In the genomic region with DNA sequence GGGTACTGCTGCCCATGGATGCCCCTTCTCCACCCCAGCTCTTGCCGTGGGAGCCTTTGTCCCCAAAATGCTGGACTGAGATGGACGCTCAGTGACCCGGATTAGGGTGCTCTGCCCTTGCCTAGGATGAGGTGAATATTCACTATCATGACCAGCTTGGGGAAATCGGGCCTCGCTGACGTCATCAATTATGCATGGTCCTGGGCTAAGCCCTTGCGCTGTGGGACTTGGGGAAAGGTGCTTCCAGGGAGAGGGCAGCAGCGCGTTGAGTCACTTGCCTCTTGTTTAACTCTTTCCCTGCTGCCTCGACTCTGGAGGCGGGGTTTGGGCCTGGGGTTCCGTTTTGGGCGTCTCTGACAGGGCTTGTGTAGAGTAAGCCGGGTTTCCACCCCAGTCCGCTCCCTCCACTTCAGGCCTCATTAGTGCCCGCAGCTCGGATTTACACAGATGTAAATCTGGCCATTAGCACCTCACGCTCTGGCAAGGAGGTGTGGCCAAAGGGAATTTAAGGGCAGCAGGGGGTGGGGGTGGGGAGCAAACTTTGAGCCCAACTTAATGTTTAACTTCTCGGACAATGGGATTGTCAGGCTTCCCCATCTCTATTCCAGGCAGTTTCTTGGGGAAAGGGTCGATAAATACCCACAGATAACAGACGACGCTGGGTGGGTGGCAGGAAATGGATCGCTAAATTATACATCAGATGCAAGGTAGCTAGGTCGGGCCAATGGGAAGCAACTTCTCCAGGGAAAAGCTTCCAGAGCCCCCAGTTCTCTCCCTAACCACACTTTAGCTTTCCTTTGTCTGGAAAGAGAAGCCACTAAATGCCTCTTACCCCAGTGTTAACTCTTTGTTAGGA, we compare ENCODE assay signal across 1 cellular context.
TF ChIP-seq lines count a peak whose summit lies in the region.

No MANE protein-coding gene starts in this region.

TF ChIP-seq in HepG2, 621 proteins besides CTCF, POLR2A, EP300 and RAD21 (continued from another document and continues in another):
- 0 out of 2 replicates have a peak, but pooled peaks have one; percentile 29 for TF ChIP-seq ZNF878 (CRISPR knock-in tag; IDR thresholded peaks at IDR 0.05)
- no peak for TF ChIP-seq ZNF558 (CRISPR knock-in tag; IDR thresholded peaks at IDR 0.05; ENCODE audit: borderline replicate concordance)
- no peak for TF ChIP-seq ZNF256 (CRISPR knock-in tag; conservative IDR thresholded peaks at IDR 0.05)
- TF ChIP-seq, protein P1, sequence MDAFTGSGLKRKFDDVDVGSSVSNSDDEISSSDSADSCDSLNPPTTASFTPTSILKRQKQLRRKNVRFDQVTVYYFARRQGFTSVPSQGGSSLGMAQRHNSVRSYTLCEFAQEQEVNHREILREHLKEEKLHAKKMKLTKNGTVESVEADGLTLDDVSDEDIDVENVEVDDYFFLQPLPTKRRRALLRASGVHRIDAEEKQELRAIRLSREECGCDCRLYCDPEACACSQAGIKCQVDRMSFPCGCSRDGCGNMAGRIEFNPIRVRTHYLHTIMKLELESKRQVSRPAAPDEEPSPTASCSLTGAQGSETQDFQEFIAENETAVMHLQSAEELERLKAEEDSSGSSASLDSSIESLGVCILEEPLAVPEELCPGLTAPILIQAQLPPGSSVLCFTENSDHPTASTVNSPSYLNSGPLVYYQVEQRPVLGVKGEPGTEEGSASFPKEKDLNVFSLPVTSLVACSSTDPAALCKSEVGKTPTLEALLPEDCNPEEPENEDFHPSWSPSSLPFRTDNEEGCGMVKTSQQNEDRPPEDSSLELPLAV (CRISPR knock-in tag; conservative IDR thresholded peaks at IDR 0.05; ENCODE audit: low read depth): no peak
- TF ChIP-seq ZNF431 (CRISPR knock-in tag; IDR thresholded peaks at IDR 0.05; ENCODE audit: borderline replicate concordance, low read depth): no peak
- peak; percentile 71; the same call in 1 of the 2 replicates for TF ChIP-seq ESRRA (CRISPR knock-in tag; IDR thresholded peaks at IDR 0.05; ENCODE audit: low read depth)
- no peak; the same call in 1 of the 2 replicates for TF ChIP-seq NCOA2 (CRISPR knock-in tag; IDR thresholded peaks at IDR 0.05)
- TF ChIP-seq ZNF331 (CRISPR knock-in tag; IDR thresholded peaks at IDR 0.05): no peak
- TF ChIP-seq NONO (IDR thresholded peaks at IDR 0.05): no peak
- peak; percentile 59 for TF ChIP-seq NONO (CRISPR knock-in tag; conservative IDR thresholded peaks at IDR 0.05)
- TF ChIP-seq ZNF562 (CRISPR knock-in tag; IDR thresholded peaks at IDR 0.05; ENCODE audit: borderline replicate concordance): no peak
- 0 out of 2 replicates have a peak, but pooled peaks have one; percentile 25 for TF ChIP-seq ZIK1 (CRISPR knock-in tag; IDR thresholded peaks at IDR 0.05; ENCODE audit: borderline replicate concordance, low read depth)
- peak; percentile 76; the same call in 1 of the 2 replicates for TF ChIP-seq ZBTB21 (CRISPR knock-in tag; IDR thresholded peaks at IDR 0.05)
- TF ChIP-seq TOE1 (CRISPR knock-in tag; IDR thresholded peaks at IDR 0.05): no peak
- TF ChIP-seq, protein P2, sequence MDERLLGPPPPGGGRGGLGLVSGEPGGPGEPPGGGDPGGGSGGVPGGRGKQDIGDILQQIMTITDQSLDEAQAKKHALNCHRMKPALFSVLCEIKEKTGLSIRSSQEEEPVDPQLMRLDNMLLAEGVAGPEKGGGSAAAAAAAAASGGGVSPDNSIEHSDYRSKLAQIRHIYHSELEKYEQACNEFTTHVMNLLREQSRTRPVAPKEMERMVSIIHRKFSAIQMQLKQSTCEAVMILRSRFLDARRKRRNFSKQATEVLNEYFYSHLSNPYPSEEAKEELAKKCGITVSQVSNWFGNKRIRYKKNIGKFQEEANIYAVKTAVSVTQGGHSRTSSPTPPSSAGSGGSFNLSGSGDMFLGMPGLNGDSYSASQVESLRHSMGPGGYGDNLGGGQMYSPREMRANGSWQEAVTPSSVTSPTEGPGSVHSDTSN (CRISPR knock-in tag; IDR thresholded peaks at IDR 0.05): no peak
- TF ChIP-seq SNAPC2 (CRISPR knock-in tag; IDR thresholded peaks at IDR 0.05): 0 out of 2 replicates have a peak, but pooled peaks have one; percentile 46
- TF ChIP-seq ZNF605 (CRISPR knock-in tag; IDR thresholded peaks at IDR 0.05): no peak
- peak; percentile 77; the same call in 1 of the 2 replicates for TF ChIP-seq ZSCAN25 (CRISPR knock-in tag; IDR thresholded peaks at IDR 0.05)
- TF ChIP-seq, protein P3, sequence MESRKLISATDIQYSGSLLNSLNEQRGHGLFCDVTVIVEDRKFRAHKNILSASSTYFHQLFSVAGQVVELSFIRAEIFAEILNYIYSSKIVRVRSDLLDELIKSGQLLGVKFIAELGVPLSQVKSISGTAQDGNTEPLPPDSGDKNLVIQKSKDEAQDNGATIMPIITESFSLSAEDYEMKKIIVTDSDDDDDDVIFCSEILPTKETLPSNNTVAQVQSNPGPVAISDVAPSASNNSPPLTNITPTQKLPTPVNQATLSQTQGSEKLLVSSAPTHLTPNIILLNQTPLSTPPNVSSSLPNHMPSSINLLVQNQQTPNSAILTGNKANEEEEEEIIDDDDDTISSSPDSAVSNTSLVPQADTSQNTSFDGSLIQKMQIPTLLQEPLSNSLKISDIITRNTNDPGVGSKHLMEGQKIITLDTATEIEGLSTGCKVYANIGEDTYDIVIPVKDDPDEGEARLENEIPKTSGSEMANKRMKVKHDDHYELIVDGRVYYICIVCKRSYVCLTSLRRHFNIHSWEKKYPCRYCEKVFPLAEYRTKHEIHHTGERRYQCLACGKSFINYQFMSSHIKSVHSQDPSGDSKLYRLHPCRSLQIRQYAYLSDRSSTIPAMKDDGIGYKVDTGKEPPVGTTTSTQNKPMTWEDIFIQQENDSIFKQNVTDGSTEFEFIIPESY (CRISPR knock-in tag; IDR thresholded peaks at IDR 0.05): no peak
- no peak for TF ChIP-seq RBFOX2 (IDR thresholded peaks at IDR 0.05; ENCODE audit: low read depth, low read length)
- TF ChIP-seq, protein P4, sequence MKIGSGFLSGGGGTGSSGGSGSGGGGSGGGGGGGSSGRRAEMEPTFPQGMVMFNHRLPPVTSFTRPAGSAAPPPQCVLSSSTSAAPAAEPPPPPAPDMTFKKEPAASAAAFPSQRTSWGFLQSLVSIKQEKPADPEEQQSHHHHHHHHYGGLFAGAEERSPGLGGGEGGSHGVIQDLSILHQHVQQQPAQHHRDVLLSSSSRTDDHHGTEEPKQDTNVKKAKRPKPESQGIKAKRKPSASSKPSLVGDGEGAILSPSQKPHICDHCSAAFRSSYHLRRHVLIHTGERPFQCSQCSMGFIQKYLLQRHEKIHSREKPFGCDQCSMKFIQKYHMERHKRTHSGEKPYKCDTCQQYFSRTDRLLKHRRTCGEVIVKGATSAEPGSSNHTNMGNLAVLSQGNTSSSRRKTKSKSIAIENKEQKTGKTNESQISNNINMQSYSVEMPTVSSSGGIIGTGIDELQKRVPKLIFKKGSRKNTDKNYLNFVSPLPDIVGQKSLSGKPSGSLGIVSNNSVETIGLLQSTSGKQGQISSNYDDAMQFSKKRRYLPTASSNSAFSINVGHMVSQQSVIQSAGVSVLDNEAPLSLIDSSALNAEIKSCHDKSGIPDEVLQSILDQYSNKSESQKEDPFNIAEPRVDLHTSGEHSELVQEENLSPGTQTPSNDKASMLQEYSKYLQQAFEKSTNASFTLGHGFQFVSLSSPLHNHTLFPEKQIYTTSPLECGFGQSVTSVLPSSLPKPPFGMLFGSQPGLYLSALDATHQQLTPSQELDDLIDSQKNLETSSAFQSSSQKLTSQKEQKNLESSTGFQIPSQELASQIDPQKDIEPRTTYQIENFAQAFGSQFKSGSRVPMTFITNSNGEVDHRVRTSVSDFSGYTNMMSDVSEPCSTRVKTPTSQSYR (CRISPR knock-in tag; IDR thresholded peaks at IDR 0.05; ENCODE audit: borderline replicate concordance): peak; percentile 85
- TF ChIP-seq, protein P5, sequence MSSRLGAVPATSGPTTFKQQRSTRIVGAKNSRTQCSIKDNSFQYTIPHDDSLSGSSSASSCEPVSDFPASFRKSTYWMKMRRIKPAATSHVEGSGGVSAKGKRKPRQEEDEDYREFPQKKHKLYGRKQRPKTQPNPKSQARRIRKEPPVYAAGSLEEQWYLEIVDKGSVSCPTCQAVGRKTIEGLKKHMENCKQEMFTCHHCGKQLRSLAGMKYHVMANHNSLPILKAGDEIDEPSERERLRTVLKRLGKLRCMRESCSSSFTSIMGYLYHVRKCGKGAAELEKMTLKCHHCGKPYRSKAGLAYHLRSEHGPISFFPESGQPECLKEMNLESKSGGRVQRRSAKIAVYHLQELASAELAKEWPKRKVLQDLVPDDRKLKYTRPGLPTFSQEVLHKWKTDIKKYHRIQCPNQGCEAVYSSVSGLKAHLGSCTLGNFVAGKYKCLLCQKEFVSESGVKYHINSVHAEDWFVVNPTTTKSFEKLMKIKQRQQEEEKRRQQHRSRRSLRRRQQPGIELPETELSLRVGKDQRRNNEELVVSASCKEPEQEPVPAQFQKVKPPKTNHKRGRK (CRISPR knock-in tag; IDR thresholded peaks at IDR 0.05): no peak
- 0 out of 4 replicates have a peak, but pooled peaks of 1 of the 2 experiments have one; percentile 14 for TF ChIP-seq NR2F1 (CRISPR knock-in tag; IDR thresholded peaks at IDR 0.05)
- no peak for TF ChIP-seq MBNL3 (CRISPR knock-in tag; conservative IDR thresholded peaks at IDR 0.05)
- TF ChIP-seq ZNF24 (IDR thresholded peaks at IDR 0.05): no peak
- no peak for TF ChIP-seq STAT5B (CRISPR knock-in tag; IDR thresholded peaks at IDR 0.05)
- TF ChIP-seq, protein P6, sequence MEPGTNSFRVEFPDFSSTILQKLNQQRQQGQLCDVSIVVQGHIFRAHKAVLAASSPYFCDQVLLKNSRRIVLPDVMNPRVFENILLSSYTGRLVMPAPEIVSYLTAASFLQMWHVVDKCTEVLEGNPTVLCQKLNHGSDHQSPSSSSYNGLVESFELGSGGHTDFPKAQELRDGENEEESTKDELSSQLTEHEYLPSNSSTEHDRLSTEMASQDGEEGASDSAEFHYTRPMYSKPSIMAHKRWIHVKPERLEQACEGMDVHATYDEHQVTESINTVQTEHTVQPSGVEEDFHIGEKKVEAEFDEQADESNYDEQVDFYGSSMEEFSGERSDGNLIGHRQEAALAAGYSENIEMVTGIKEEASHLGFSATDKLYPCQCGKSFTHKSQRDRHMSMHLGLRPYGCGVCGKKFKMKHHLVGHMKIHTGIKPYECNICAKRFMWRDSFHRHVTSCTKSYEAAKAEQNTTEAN (CRISPR knock-in tag; conservative IDR thresholded peaks at IDR 0.05): no peak
- no peak for TF ChIP-seq ARNT (IDR thresholded peaks at IDR 0.05)
- TF ChIP-seq BORCS8-MEF2B (CRISPR knock-in tag; IDR thresholded peaks at IDR 0.05): peak; percentile 42; the same call in 1 of the 2 replicates
- TF ChIP-seq ZNF619 (CRISPR knock-in tag; IDR thresholded peaks at IDR 0.05): no peak
- no peak for TF ChIP-seq CBFB (CRISPR knock-in tag; IDR thresholded peaks at IDR 0.05)
- TF ChIP-seq ZNF775 (CRISPR knock-in tag; IDR thresholded peaks at IDR 0.05; ENCODE audit: borderline replicate concordance): peak; percentile 80; the same call in 1 of the 2 replicates
- TF ChIP-seq, protein P7, sequence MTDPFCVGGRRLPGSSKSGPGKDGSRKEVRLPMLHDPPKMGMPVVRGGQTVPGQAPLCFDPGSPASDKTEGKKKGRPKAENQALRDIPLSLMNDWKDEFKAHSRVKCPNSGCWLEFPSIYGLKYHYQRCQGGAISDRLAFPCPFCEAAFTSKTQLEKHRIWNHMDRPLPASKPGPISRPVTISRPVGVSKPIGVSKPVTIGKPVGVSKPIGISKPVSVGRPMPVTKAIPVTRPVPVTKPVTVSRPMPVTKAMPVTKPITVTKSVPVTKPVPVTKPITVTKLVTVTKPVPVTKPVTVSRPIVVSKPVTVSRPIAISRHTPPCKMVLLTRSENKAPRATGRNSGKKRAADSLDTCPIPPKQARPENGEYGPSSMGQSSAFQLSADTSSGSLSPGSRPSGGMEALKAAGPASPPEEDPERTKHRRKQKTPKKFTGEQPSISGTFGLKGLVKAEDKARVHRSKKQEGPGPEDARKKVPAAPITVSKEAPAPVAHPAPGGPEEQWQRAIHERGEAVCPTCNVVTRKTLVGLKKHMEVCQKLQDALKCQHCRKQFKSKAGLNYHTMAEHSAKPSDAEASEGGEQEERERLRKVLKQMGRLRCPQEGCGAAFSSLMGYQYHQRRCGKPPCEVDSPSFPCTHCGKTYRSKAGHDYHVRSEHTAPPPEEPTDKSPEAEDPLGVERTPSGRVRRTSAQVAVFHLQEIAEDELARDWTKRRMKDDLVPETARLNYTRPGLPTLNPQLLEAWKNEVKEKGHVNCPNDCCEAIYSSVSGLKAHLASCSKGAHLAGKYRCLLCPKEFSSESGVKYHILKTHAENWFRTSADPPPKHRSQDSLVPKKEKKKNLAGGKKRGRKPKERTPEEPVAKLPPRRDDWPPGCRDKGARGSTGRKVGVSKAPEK (CRISPR knock-in tag; IDR thresholded peaks at IDR 0.05; ENCODE audit: borderline replicate concordance): 0 out of 2 replicates have a peak, but pooled peaks have one; percentile 54
- TF ChIP-seq PAF1 (CRISPR knock-in tag; IDR thresholded peaks at IDR 0.05): no peak
- TF ChIP-seq, protein P8, sequence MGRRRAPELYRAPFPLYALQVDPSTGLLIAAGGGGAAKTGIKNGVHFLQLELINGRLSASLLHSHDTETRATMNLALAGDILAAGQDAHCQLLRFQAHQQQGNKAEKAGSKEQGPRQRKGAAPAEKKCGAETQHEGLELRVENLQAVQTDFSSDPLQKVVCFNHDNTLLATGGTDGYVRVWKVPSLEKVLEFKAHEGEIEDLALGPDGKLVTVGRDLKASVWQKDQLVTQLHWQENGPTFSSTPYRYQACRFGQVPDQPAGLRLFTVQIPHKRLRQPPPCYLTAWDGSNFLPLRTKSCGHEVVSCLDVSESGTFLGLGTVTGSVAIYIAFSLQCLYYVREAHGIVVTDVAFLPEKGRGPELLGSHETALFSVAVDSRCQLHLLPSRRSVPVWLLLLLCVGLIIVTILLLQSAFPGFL (CRISPR knock-in tag; IDR thresholded peaks at IDR 0.05): no peak
- TF ChIP-seq, protein P9, sequence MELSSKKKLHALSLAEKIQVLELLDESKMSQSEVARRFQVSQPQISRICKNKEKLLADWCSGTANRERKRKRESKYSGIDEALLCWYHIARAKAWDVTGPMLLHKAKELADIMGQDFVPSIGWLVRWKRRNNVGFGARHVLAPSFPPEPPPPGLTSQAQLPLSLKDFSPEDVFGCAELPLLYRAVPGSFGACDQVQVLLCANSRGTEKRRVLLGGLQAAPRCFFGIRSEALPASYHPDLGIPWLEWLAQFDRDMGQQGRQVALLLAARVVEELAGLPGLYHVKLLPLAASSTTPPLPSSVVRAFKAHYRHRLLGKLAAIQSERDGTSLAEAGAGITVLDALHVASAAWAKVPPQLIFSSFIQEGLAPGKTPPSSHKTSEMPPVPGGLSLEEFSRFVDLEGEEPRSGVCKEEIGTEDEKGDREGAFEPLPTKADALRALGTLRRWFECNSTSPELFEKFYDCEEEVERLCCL (CRISPR knock-in tag; IDR thresholded peaks at IDR 0.05; ENCODE audit: borderline replicate concordance): no peak
- TF ChIP-seq KLF11 (CRISPR knock-in tag; IDR thresholded peaks at IDR 0.05): peak; percentile 33; the same call in 1 of the 2 replicates
- peak; percentile 82; the same call in 1 of the 2 replicates for TF ChIP-seq ZNF274 (CRISPR knock-in tag; IDR thresholded peaks at IDR 0.05)
- no peak for TF ChIP-seq ZNF367 (CRISPR knock-in tag; IDR thresholded peaks at IDR 0.05; ENCODE audit: borderline replicate concordance)
- TF ChIP-seq CHCHD3 (CRISPR knock-in tag; IDR thresholded peaks at IDR 0.05): no peak
- 0 out of 2 replicates have a peak, but pooled peaks have one; percentile 24 for TF ChIP-seq ZBTB20 (CRISPR knock-in tag; IDR thresholded peaks at IDR 0.05; ENCODE audit: borderline replicate concordance, low read depth)
- peak; percentile 48; the same call in 1 of the 2 replicates for TF ChIP-seq MEIS1 (CRISPR knock-in tag; IDR thresholded peaks at IDR 0.05; ENCODE audit: borderline replicate concordance)
